18 cellular contexts compared by ENCODE assay signal in genomic region chr5:59843511-59844230, GRCh38. TPM values are rescaled to one million over a fixed set of nuclear protein-coding genes. Genes with fewer than 3 reads are reported as not detected.
DNase-seq lines count a peak whose midpoint lies in the region; ATAC-seq, FAIRE-seq and TF ChIP-seq lines count a peak whose summit lies in the region.
"Had no signal": no experiment of that assay in that cellular context is flagged by ENCODE, and none has a peak within 500 bp of the region (broad histone marks: within the 10 kb centered on the region; RNA-seq: fewer than 3 reads in every experiment).

No MANE protein-coding gene starts in this region.

- WGBS in pancreas, 2 donors: 83 to 93% methylated on average over 1 of the region's 1 CpG

- peaks cover 10% of the 10 kb centered on the region for H3K27me3 Mint-ChIP-seq in activated CD4-positive, alpha-beta T cell treated with anti-CD3 and anti-CD28 coated beads, Interleukin-2, amount 10 ng/mL, durations not matched to agents 7 days and 5 days

- H3K36me3 Mint-ChIP-seq in activated CD4-positive, alpha-beta T cell treated with anti-CD3 and anti-CD28 coated beads, Interleukin-2, amount 10 ng/mL, durations not matched to agents 7 days and 5 days (ENCODE audit: low read depth): no peaks in the 10 kb centered on the region

- ATAC-seq in pancreas: peak; percentile 46 to 81 (median 66)
- ATAC-seq: A549, GM23338, Panc1 had no signal

- intact Hi-C loops in pancreas (cut with DNase I): no loop called here

- no peaks in the 10 kb centered on the region for H3K36me3 ChIP-seq in pancreas

- DNase-seq in NCI-H510A treated with DMSO at 0.1 percent for 48 hours (lab: John Stamatoyannopoulos, UW): peak; percentile 49
- DNase-seq in NCI-H510A (lab: John Stamatoyannopoulos, UW): no peak
- DNase-seq in NCI-H2029 treated with DMSO at 0.1 percent for 48 hours (lab: John Stamatoyannopoulos, UW): peak; percentile 32
- DNase-seq in choroid plexus epithelial cell (ENCODE audit: low read depth): peak; percentile 36
- DNase-seq in pancreas: peak in 1 of 6 donors; percentile 10
- DNase-seq in ureter (ENCODE audit: low spot score): no peak
- no peak for DNase-seq in activated CD4-positive, alpha-beta T cell treated with anti-CD3 and anti-CD28 coated beads, Interleukin-2, amount 10 ng/mL, durations not matched to agents 7 days and 5 days
- DNase-seq in erythroblast (lab: John Stamatoyannopoulos, UW): no peak
- DNase-seq: KBM-7, NCI-H1092 treated with DMSO at 0.1 percent for 48 hours, NCI-H1694, NCI-H2171, NCI-H526 treated with DMSO at 0.1 percent for 48 hours, Right ventricle myocardium superior had no signal

- no peaks in the 10 kb centered on the region for H3K9me3 ChIP-seq in pancreas

- H3K4me3 Mint-ChIP-seq in activated CD4-positive, alpha-beta T cell treated with anti-CD3 and anti-CD28 coated beads, Interleukin-2, amount 10 ng/mL, durations not matched to agents 7 days and 5 days: no peak overlapping the region
- H3K4me3 Mint-ChIP-seq: CD14-positive monocyte, GM23338 had no signal

- H3K27ac ChIP-seq in pancreas: no peak overlapping the region
- H3K27ac ChIP-seq: A549 had no signal

- H3K27me3 ChIP-seq in pancreas: peaks cover 0 to 4% (median 0%) of the 10 kb centered on the region in 4 donors

- no peak overlapping the region for H3K27ac Mint-ChIP-seq in activated CD4-positive, alpha-beta T cell treated with anti-CD3 and anti-CD28 coated beads, Interleukin-2, amount 10 ng/mL, durations not matched to agents 7 days and 5 days
- H3K27ac Mint-ChIP-seq: GM23338 had no signal

- TF ChIP-seq CTCF in choroid plexus epithelial cell (conservative IDR thresholded peaks at IDR 0.05; ENCODE audit: low read depth, low read length): no peak
- no peak for TF ChIP-seq CTCF in pancreas (IDR thresholded peaks at IDR 0.05)

- H3K9me3 Mint-ChIP-seq in activated CD4-positive, alpha-beta T cell treated with anti-CD3 and anti-CD28 coated beads, Interleukin-2, amount 10 ng/mL, durations not matched to agents 7 days and 5 days: no peaks in the 10 kb centered on the region
- H3K9me3 Mint-ChIP-seq: CD14-positive monocyte, GM23338 had no signal

- no peak overlapping the region for H3K4me3 ChIP-seq in choroid plexus epithelial cell (ENCODE audit: low read depth, low read length)
- no peak overlapping the region for H3K4me3 ChIP-seq in pancreas
- H3K4me3 ChIP-seq: A549, GM23338 had no signal

- H3K4me1 Mint-ChIP-seq in activated CD4-positive, alpha-beta T cell treated with anti-CD3 and anti-CD28 coated beads, Interleukin-2, amount 10 ng/mL, durations not matched to agents 7 days and 5 days: no peaks in the 10 kb centered on the region

- POLR2A ChIA-PET in activated CD4-positive, alpha-beta T cell treated with anti-CD3 and anti-CD28 coated beads, Interleukin-2, amount 10 ng/mL, durations not matched to agents 7 days and 5 days (lab: Charles Lee): no interaction called here

- FAIRE-seq in pancreas (lab: Jason Lieb, UNC): no peak
- FAIRE-seq: A549 had no signal

- no peak for TF ChIP-seq POLR2A in erythroblast (IDR thresholded peaks at IDR 0.05; ENCODE audit: low read length)

- CTCF ChIA-PET in activated CD4-positive, alpha-beta T cell treated with anti-CD3 and anti-CD28 coated beads, Interleukin-2, amount 10 ng/mL, durations not matched to agents 7 days and 5 days (lab: Charles Lee): no interaction called here

- no peaks in the 10 kb centered on the region for H3K4me1 ChIP-seq in pancreas
- H3K4me1 ChIP-seq: A549 had no signal

RNA-seq across cellular contexts. Expression of gene PDE4D, which starts 49.9 kb away (rescaled TPM):
- 1 to 10 TPM; 2.8 to 7.1 (median 3.4) TPM for total RNA-seq in pancreas
- polyA plus RNA-seq in pancreas: 1 to 10 TPM; 1.5 to 2.2 TPM
- total RNA-seq in ureter: 106 TPM
- total RNA-seq in activated CD4-positive, alpha-beta T cell treated with anti-CD3 and anti-CD28 coated beads, Interleukin-2, amount 10 ng/mL, durations not matched to agents 7 days and 5 days: 10 to 100 TPM; 62.0 to 67.8 TPM

Comparison
In these comparisons a context has a peak if more than half of its experiments do, and no peak if none do; other contexts are left out.
1. DNase-seq: peak in NCI-H510A treated with DMSO at 0.1 percent for 48 hours (single experiment), NCI-H2029 treated with DMSO at 0.1 percent for 48 hours (single experiment) and choroid plexus epithelial cell (single experiment); none in NCI-H510A (single experiment), ureter (single experiment), activated CD4-positive, alpha-beta T cell treated with anti-CD3 and anti-CD28 coated beads, Interleukin-2, amount 10 ng/mL, durations not matched to agents 7 days and 5 days (single experiment) and erythroblast (0 of 2).
2. RNA of gene PDE4D, which starts 49.9 kb away (total RNA-seq): 106 TPM in ureter (single experiment) and 62.0 to 67.8 TPM in activated CD4-positive, alpha-beta T cell treated with anti-CD3 and anti-CD28 coated beads, Interleukin-2, amount 10 ng/mL, durations not matched to agents 7 days and 5 days; 2.8 to 7.1 TPM in pancreas; every median in the first group is over 4 times any median in the second.